Comparison of ENCODE assay signal across 11 cellular contexts in the genomic region with DNA sequence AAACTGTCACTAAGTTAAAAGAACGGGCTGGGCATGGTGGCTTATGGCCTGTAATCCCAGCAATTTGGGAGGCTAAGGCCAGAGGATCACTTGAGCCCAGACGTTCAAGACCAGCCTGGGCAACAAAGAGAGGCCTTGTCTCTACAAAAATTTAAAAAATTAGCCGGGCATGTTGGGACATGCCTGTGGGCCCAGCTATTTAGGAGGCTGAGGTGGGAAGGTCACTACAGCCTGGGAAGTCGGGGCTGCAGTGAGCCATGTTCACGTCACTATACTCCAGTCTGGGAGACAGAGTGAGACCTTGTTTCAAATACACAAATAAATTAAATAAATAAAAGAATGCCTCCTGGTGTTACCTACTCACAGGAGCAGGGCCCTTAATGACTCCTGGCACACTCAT.
DNase-seq lines count a peak whose midpoint lies in the region; ATAC-seq, FAIRE-seq and TF ChIP-seq lines count a peak whose summit lies in the region.
"Had no signal": no experiment of that assay in that cellular context is flagged by ENCODE, and none has a peak within 500 bp of the region (broad histone marks: within the 10 kb centered on the region; RNA-seq: fewer than 3 reads in every experiment).

No MANE protein-coding gene starts in this region.

- H3K14ac ChIP-seq in IMR-90 (replicated peaks; ENCODE audit: low read depth, low read length), result peak overlapping the region; percentile 85

- TF ChIP-seq RAD21 in IMR-90 (IDR thresholded peaks at IDR 0.05; ENCODE audit: low read length) (no peak), GM12878 (IDR thresholded peaks at IDR 0.05; ENCODE audit: insufficient read depth, low read depth, low read length) (no peak)

- POLR2A ChIA-PET in IMR-90 (lab: Charles Lee; ENCODE audit: unreplicated experiment), result no interaction called here
- POLR2A ChIA-PET in GM12878 (lab: Charles Lee), result interaction anchor here (0.5 kb wide), 1 partner anchor 134 kb away, joined by 4 read pairs; no protein-coding TSS in a partner anchor

- H3K4me2 ChIP-seq in IMR-90 (ENCODE audit: low read depth, low read length) (no peak overlapping the region), GM12878 (ENCODE audit: control insufficient read depth, insufficient read depth) (no peak overlapping the region), smooth muscle cell (peak overlapping the region; percentile 65)

- no CpG with 5 or more reads among the region's 5 CpGs for WGBS in IMR-90 (ENCODE audit: extremely low coverage in 2 of 2, insufficient read length in 1 of 2), 2 experiments
- 56% methylated on average over 5 of the region's 5 CpGs for WGBS in GM12878 (ENCODE audit: insufficient coverage, insufficient replicate concordance, low lambda C conversion rate, missing lambda C conversion rate)
- WGBS in smooth muscle cell (ENCODE audit: low lambda C conversion rate), result 7% methylated on average over 5 of the region's 5 CpGs

- TF ChIP-seq CTCF in IMR-90 (conservative IDR thresholded peaks at IDR 0.05; ENCODE audit: low read depth, low read length) (no peak), GM12878 (IDR thresholded peaks at IDR 0.05 in 2 of 3, conservative IDR thresholded peaks at IDR 0.05 in 1 of 3; ENCODE audit: control insufficient read depth in 2 of 3, extremely low read depth in 1 of 3, insufficient read depth in 1 of 3, low read depth in 3 of 3, low read length in 3 of 3) (no peak), kidney (IDR thresholded peaks at IDR 0.05; ENCODE audit: borderline replicate concordance, extremely low read depth, insufficient read depth) (no peak), smooth muscle cell (IDR thresholded peaks at IDR 0.05; ENCODE audit: borderline replicate concordance, insufficient read depth, poor library complexity, severe bottlenecking) (no peak)

- peak overlapping the region; percentile 89 for H4K91ac ChIP-seq in IMR-90 (ENCODE audit: insufficient read depth, low read depth, low read length)

- dilution Hi-C loops in IMR-90 (cut with HindIII; ENCODE audit: low sequenced_read_pairs, unreplicated experiment), result no loop called here

- H3K27me3 ChIP-seq in IMR-90 (ENCODE audit: control insufficient read depth, insufficient read depth, low read length) (no peaks in the 10 kb centered on the region), GM12878 (replicated peaks in 1 of 2; ENCODE audit: control insufficient read depth in 2 of 2, insufficient read depth in 2 of 2, low read length in 1 of 2) (no peaks in the 10 kb centered on the region), smooth muscle cell (ENCODE audit: low read depth) (no peaks in the 10 kb centered on the region)

- peaks cover 30% of the 10 kb centered on the region for H3F3A ChIP-seq in smooth muscle cell (ENCODE audit: low read depth)

- H4K20me1 ChIP-seq in IMR-90 (ENCODE audit: insufficient read depth, low read length) (no peaks in the 10 kb centered on the region), GM12878 (ENCODE audit: control insufficient read depth, insufficient read depth) (no peaks in the 10 kb centered on the region), smooth muscle cell (ENCODE audit: low read depth) (no peaks in the 10 kb centered on the region)

- no peaks in the 10 kb centered on the region for H3K36me3 ChIP-seq in IMR-90 (ENCODE audit: control insufficient read depth, insufficient read depth, low read length)
- no peaks in the 10 kb centered on the region for H3K36me3 ChIP-seq in GM12878 (ENCODE audit: control insufficient read depth in 2 of 2, insufficient read depth in 2 of 2, low read length in 1 of 2)
- no peaks in the 10 kb centered on the region for H3K36me3 ChIP-seq in kidney (ENCODE audit: control insufficient read depth in 1 of 2, insufficient read depth in 2 of 2, low read length in 2 of 2)
- H3K36me3 ChIP-seq in smooth muscle cell (ENCODE audit: low read depth), result no peaks in the 10 kb centered on the region
- H3K36me3 ChIP-seq: HAP-1 had no signal

- intact Hi-C loops in IMR-90 (cut with micrococcal nuclease) (loop anchor here (5.0 to 10.0 kb wide), 2 partner anchors 38 to 220 kb away; no protein-coding TSS in a partner anchor), GM12878 (cut with micrococcal nuclease; ENCODE audit: unreplicated experiment) (loop anchor here (5.0 kb wide), 1 partner anchor 67 kb away; a partner anchor contains a TSS), kidney (cut with DNase I) (no loop called here)

- H3K4ac ChIP-seq in IMR-90 (ENCODE audit: low read depth, low read length), result peak overlapping the region; percentile 94

- H3K9me3 ChIP-seq in IMR-90 (ENCODE audit: control insufficient read depth, insufficient read depth, low read length), result no peaks in the 10 kb centered on the region
- H3K9me3 ChIP-seq in GM12878 (replicated peaks; ENCODE audit: control insufficient read depth, insufficient read depth, low read length), result peaks cover 2% of the 10 kb centered on the region; the same call in 1 of the 3 replicates
- H3K9me3 ChIP-seq in kidney (ENCODE audit: control insufficient read depth in 1 of 2, low read length in 2 of 2), result no peaks in the 10 kb centered on the region
- H3K9me3 ChIP-seq in smooth muscle cell (replicated peaks; ENCODE audit: low read depth), result no peaks in the 10 kb centered on the region
- H3K9me3 ChIP-seq: HAP-1 had no signal

- peak overlapping the region; percentile 93; the same call in 1 of the 2 replicates for H2BK20ac ChIP-seq in IMR-90 (ENCODE audit: low read depth, low read length)

- peak overlapping the region; percentile 73 to 84; a peak in 3 of 4 replicates for H4K8ac ChIP-seq in IMR-90 (ENCODE audit: low read depth in 2 of 2, low read length in 2 of 2)

- peak overlapping the region; percentile 82; the same call in 2 of the 3 replicates for H2BK15ac ChIP-seq in IMR-90 (ENCODE audit: low read depth, low read length)

- H3K9me1 ChIP-seq in IMR-90 (ENCODE audit: insufficient read depth, low read length), result peaks cover 17% of the 10 kb centered on the region

- ATAC-seq in IMR-90 (ENCODE audit: low read depth), result no peak
- no peak for ATAC-seq in GM12878
- ATAC-seq in HG02588 (IDR thresholded peaks at IDR 0.05; ENCODE audit: unreplicated experiment), result no peak
- no peak for ATAC-seq in HG03196 (IDR thresholded peaks at IDR 0.05; ENCODE audit: unreplicated experiment)

- H3K18ac ChIP-seq in IMR-90 (ENCODE audit: low read depth, low read length), result peak overlapping the region; percentile 98

- CTCF ChIA-PET in IMR-90 (lab: Yijun Ruan, JAX), result no interaction called here
- CTCF ChIA-PET in GM12878 (lab: Yijun Ruan, JAX), result interaction anchor here (1.3 kb wide), 1 partner anchor 78 kb away, joined by 3 read pairs; no protein-coding TSS in a partner anchor

- H3K79me1 ChIP-seq in IMR-90 (ENCODE audit: low read depth in 1 of 2, low read length in 2 of 2), result peaks cover 38 to 64% of the 10 kb centered on the region in 2 experiments

- H3K27ac ChIP-seq in IMR-90 (ENCODE audit: insufficient read depth, low read length) (peak overlapping the region; percentile 96), GM12878 (ENCODE audit: control insufficient read depth, insufficient read depth) (peak overlapping the region; percentile 69), kidney (ENCODE audit: low read depth in 2 of 2, low read length in 2 of 2) (peak overlapping the region; percentile 7 to 82), smooth muscle cell (ENCODE audit: low read depth) (peak overlapping the region; percentile 97)

- peak overlapping the region; percentile 39 for H2AFZ ChIP-seq in IMR-90 (replicated peaks; ENCODE audit: low read length, poor library complexity)
- no peak overlapping the region for H2AFZ ChIP-seq in GM12878 (ENCODE audit: control insufficient read depth, low read depth, low read length)
- H2AFZ ChIP-seq in smooth muscle cell (ENCODE audit: low read depth), result no peak overlapping the region

- BruUV-seq in IMR-90 (replicated peaks; lab: Mats Ljungman, UMichigan) (no TSS peak), GM12878 (replicated peaks; lab: Mats Ljungman, UMichigan) (no TSS peak)

- H3K23ac ChIP-seq in IMR-90 (ENCODE audit: low read depth, low read length), result peak overlapping the region; percentile 82

- FAIRE-seq in GM12878 (lab: Jason Lieb, UNC) (no peak), kidney (lab: Jason Lieb, UNC) (no peak)

- H4K5ac ChIP-seq in IMR-90 (ENCODE audit: low read depth, low read length), result peak overlapping the region; percentile 97

- SMC1A ChIA-PET in GM12878 (lab: Charles Lee; ENCODE audit: uncharacterized antibody, unreplicated experiment), result interaction anchor here (1.1 to 1.9 kb wide), 4 partner anchors 29 to 168 kb away, joined by 3 to 6 read pairs (median 4); a partner anchor contains a TSS

- H3K79me2 ChIP-seq in GM12878 (ENCODE audit: control insufficient read depth, insufficient read depth, low read length) (peaks cover 22% of the 10 kb centered on the region), smooth muscle cell (ENCODE audit: low read depth) (peaks cover 36% of the 10 kb centered on the region)

- H3K4me3 ChIP-seq in IMR-90 (ENCODE audit: insufficient read depth, low read depth, low read length) (no peak overlapping the region), GM12878 (no peak overlapping the region), kidney (ENCODE audit: low read length in 2 of 2) (no peak overlapping the region), smooth muscle cell (no peak overlapping the region)
- H3K4me3 ChIP-seq: HAP-1 had no signal

- in situ Hi-C loops in IMR-90 (cut with MboI; ENCODE audit: low sequenced_read_pairs), result no loop called here
- in situ Hi-C loops in GM12878 (cut with MboI), result no loop called here

- TF ChIP-seq POLR2A in IMR-90 (IDR thresholded peaks at IDR 0.05; ENCODE audit: low read depth, low read length) (no peak), GM12878 (IDR thresholded peaks at IDR 0.05; ENCODE audit: low read depth, low read length) (no peak)

- peak overlapping the region; percentile 81 for H2AK5ac ChIP-seq in IMR-90 (ENCODE audit: low read depth, low read length)

- H3K9ac ChIP-seq in IMR-90 (ENCODE audit: low read depth, low read length) (no peak overlapping the region), GM12878 (ENCODE audit: control insufficient read depth, insufficient read depth, low read length) (no peak overlapping the region), kidney (ENCODE audit: low read length in 2 of 2) (no peak overlapping the region), smooth muscle cell (ENCODE audit: low read depth) (peak overlapping the region; percentile 77)

- H2AK9ac ChIP-seq in IMR-90 (replicated peaks; ENCODE audit: low read depth, low read length, poor library complexity), result peak overlapping the region; percentile 79

- peak overlapping the region; percentile 93 for H2BK120ac ChIP-seq in IMR-90 (ENCODE audit: low read depth, low read length)

- RAD21 ChIA-PET in GM12878 (lab: Charles Lee; ENCODE audit: unreplicated experiment), result interaction anchor here (1.1 to 1.2 kb wide), 2 partner anchors 41 to 79 kb away, joined by 3 read pairs; no protein-coding TSS in a partner anchor

- TF ChIP-seq EP300 in GM12878 (IDR thresholded peaks at IDR 0.05; ENCODE audit: borderline replicate concordance in 1 of 2, control insufficient read depth in 1 of 2, low read depth in 2 of 2, low read length in 2 of 2), result no peak

- DNase-seq in IMR-90, result no peak
- DNase-seq in GM12878 (ENCODE audit: low read depth, low spot score), result no peak
- DNase-seq in kidney, result no peak
- no peak for DNase-seq in smooth muscle cell (lab: John Stamatoyannopoulos, UW; ENCODE audit: unreplicated experiment)
- no peak for DNase-seq in cerebellar nuclear complex (lab: John Stamatoyannopoulos, UW)
- no peak for DNase-seq in NCI-H2107 (lab: John Stamatoyannopoulos, UW)
- DNase-seq: activated CD4-positive, alpha-beta T cell treated with anti-CD3 and anti-CD28 coated beads, Interleukin-2, amount 50 U/mL, for 4 hours; DMS 273 treated with DMSO at 0.1 percent for 48 hours had no signal

- H3K56ac ChIP-seq in IMR-90 (ENCODE audit: extremely low read depth, insufficient read depth, low read length), result peak overlapping the region; percentile 29; the same call in 1 of the 2 replicates

- peaks cover 36% of the 10 kb centered on the region for H3K4me1 ChIP-seq in IMR-90 (ENCODE audit: control insufficient read depth, insufficient read depth, low read length)
- peaks cover 22% of the 10 kb centered on the region for H3K4me1 ChIP-seq in GM12878 (ENCODE audit: control insufficient read depth, insufficient read depth, low read length)
- H3K4me1 ChIP-seq in kidney (ENCODE audit: control insufficient read depth in 1 of 2, insufficient read depth in 1 of 2, low read depth in 1 of 2, low read length in 2 of 2), result peaks cover 32 to 36% of the 10 kb centered on the region in 2 donors
- peaks cover 47% of the 10 kb centered on the region for H3K4me1 ChIP-seq in smooth muscle cell (ENCODE audit: low read depth)

- H2BK5ac ChIP-seq in IMR-90 (ENCODE audit: low read depth, low read length, poor library complexity, severe bottlenecking), result peak overlapping the region; percentile 97

Comparison
In these comparisons a context has a peak if more than half of its experiments do, and no peak if none do; other contexts are left out.
1. H3K27ac ChIP-seq: peak in every context shown above with its lines; median percentile 97 in smooth muscle cell; 96 in IMR-90; 69 in GM12878; 44 in kidney.